In the genomic region with DNA sequence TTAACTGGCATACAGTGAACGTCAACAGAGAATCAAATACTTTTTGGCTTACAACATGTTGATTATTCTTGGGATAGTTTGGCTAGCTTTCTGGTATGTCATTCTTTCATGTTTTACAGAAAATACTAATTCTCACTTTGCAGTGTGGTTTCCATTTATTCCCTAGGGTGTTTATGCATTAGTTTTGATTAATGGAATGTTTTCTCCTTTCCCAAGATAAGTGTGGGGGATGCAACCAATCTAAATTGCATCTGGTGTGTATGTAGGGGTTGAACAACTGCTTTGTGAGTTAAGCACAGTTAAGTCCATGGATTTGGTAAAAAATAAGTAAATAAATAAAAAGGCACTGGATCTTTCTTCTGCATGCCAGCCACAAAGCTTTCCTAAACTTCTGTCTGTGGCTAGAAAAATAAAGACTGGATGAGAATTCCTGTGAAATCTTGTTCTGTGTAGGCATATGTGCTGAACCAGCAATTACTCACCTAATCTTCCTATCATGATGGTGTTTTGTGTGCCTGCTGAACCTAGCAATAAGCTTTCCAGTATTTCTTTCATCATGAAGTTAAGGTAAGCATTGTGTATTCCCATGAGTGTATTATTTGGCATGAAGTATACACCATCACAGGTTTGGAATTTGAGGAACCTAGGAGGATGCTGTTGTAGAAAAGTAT, we compare ENCODE assay signal across 2 cellular contexts.
TF ChIP-seq lines count a peak whose summit lies in the region.

No MANE protein-coding gene starts in this region.

TF ChIP-seq in SK-N-SH treated with all-trans-retinoic acid at 6 μM for 48 hours, 23 proteins besides CTCF, POLR2A, EP300 and RAD21:
- TF ChIP-seq, protein P1, sequence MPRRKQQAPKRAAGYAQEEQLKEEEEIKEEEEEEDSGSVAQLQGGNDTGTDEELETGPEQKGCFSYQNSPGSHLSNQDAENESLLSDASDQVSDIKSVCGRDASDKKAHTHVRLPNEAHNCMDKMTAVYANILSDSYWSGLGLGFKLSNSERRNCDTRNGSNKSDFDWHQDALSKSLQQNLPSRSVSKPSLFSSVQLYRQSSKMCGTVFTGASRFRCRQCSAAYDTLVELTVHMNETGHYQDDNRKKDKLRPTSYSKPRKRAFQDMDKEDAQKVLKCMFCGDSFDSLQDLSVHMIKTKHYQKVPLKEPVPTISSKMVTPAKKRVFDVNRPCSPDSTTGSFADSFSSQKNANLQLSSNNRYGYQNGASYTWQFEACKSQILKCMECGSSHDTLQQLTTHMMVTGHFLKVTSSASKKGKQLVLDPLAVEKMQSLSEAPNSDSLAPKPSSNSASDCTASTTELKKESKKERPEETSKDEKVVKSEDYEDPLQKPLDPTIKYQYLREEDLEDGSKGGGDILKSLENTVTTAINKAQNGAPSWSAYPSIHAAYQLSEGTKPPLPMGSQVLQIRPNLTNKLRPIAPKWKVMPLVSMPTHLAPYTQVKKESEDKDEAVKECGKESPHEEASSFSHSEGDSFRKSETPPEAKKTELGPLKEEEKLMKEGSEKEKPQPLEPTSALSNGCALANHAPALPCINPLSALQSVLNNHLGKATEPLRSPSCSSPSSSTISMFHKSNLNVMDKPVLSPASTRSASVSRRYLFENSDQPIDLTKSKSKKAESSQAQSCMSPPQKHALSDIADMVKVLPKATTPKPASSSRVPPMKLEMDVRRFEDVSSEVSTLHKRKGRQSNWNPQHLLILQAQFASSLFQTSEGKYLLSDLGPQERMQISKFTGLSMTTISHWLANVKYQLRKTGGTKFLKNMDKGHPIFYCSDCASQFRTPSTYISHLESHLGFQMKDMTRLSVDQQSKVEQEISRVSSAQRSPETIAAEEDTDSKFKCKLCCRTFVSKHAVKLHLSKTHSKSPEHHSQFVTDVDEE (CRISPR knock-in tag; IDR thresholded peaks at IDR 0.05): no peak
- no peak for TF ChIP-seq PPARA (CRISPR knock-in tag; IDR thresholded peaks at IDR 0.05; ENCODE audit: borderline replicate concordance)
- no peak for TF ChIP-seq ZNF565 (CRISPR knock-in tag; conservative IDR thresholded peaks at IDR 0.05; ENCODE audit: low read depth)
- no peak for TF ChIP-seq TOX (CRISPR knock-in tag; IDR thresholded peaks at IDR 0.05; ENCODE audit: borderline replicate concordance)
- no peak for TF ChIP-seq SNAI2 (CRISPR knock-in tag; IDR thresholded peaks at IDR 0.05)
- TF ChIP-seq RARB (CRISPR knock-in tag; IDR thresholded peaks at IDR 0.05): no peak
- TF ChIP-seq GLIS3 (CRISPR knock-in tag; IDR thresholded peaks at IDR 0.05): no peak
- no peak for TF ChIP-seq ZC3H10 (CRISPR knock-in tag; IDR thresholded peaks at IDR 0.05)

TF ChIP-seq in SK-N-SH, 30 proteins besides CTCF, POLR2A, EP300 and RAD21 (continued from another document):
- TF ChIP-seq REST (IDR thresholded peaks at IDR 0.05; ENCODE audit: low read depth, low read length) (no peak), TCF12 (IDR thresholded peaks at IDR 0.05) (no peak), GATA2 (CRISPR knock-in tag; IDR thresholded peaks at IDR 0.05) (no peak), TAF1 (IDR thresholded peaks at IDR 0.05; ENCODE audit: borderline replicate concordance, low read depth, low read length) (no peak), GABPA (IDR thresholded peaks at IDR 0.05; ENCODE audit: low read depth) (no peak), RFX5 (IDR thresholded peaks at IDR 0.05; ENCODE audit: low read length) (no peak), EZH2phosphoT487 (IDR thresholded peaks at IDR 0.05; ENCODE audit: borderline replicate concordance, low read depth) (no peak)
- TF ChIP-seq, protein P2, sequence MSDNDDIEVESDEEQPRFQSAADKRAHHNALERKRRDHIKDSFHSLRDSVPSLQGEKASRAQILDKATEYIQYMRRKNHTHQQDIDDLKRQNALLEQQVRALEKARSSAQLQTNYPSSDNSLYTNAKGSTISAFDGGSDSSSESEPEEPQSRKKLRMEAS (IDR thresholded peaks at IDR 0.05; ENCODE audit: low read depth): no peak
